Comparison of ENCODE assay signal across 10 cellular contexts in the genomic region with DNA sequence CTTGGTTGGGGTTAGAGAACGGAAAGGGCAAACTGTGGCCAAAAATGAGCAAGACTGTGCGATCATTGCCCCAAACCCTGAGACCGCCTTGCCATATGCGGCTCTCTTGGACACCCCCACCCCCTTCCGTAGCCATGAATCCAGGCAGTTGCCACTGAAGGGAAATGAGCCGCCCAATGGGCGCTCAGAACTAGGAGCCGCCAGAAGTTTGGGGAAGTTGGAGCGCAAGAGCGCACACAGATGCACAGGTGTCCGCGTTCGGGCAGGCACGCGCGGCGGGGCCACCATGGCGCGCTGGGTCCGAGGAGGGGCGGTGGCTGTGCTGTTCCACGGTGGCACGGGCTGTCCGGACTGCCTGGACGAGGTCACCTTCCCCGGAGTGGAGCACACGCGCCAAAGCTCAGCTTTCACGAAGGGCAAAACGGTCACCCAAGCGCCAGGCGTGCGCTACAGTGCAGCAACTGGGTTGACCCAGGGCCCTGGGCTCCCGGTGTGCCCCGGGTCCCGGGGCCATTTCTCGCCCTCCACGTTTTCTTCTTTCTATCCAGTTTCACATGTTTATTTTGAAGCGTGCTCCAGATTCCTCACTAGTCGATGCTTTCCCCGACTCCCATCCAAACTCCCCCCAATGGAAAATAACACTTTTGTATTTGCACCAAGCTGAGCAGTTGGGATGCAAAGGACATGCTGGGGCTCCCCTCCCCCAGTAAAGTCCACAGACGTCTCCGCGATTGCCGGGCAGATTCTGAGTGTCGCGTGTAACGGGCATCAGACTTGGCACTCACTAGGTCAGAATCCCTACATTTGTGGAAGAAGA. TPM values are rescaled to one million over a fixed set of nuclear protein-coding genes. Genes with fewer than 3 reads are reported as not detected.
DNase-seq lines count a peak whose midpoint lies in the region; ATAC-seq, FAIRE-seq and TF ChIP-seq lines count a peak whose summit lies in the region.
"Had no signal": no experiment of that assay in that cellular context is flagged by ENCODE, and none has a peak within 500 bp of the region (broad histone marks: within the 10 kb centered on the region; RNA-seq: fewer than 3 reads in every experiment).

No MANE protein-coding gene starts in this region.

- no peak overlapping the region for H2BK120ac ChIP-seq in mesenchymal stem cell (ENCODE audit: low read depth, low read length)

- H3K4me2 ChIP-seq in mesenchymal stem cell (ENCODE audit: low read length, poor library complexity, severe bottlenecking), result peak overlapping the region; percentile 99
- no peak overlapping the region for H3K4me2 ChIP-seq in Karpas-422 (ENCODE audit: low read depth, low read length, poor library complexity, severe bottlenecking)

- intact Hi-C loops in activated CD4-positive, alpha-beta T cell treated with anti-CD3 and anti-CD28 coated beads, Interleukin-2, amount 10 ng/mL, durations not matched to agents 24 days and 14 days (cut with micrococcal nuclease), result loop anchor here (5.0 to 10.0 kb wide), 3 partner anchors 321 to 501 kb away; partner anchors contain the start of gene TBXT
- intact Hi-C loops in dorsolateral prefrontal cortex (cut with DNase I), result loop anchor here in 1 of 2 donors (5.0 kb wide), 1 partner anchor 92 kb away; no protein-coding TSS in a partner anchor

- WGBS in mesenchymal stem cell, result 1% methylated on average over 48 of the region's 48 CpGs
- 2 to 4% methylated on average over 37 to 48 of the region's 48 CpGs for WGBS in tibial nerve, 2 donors

- no peaks in the 10 kb centered on the region for H3K9me3 ChIP-seq in mesenchymal stem cell (ENCODE audit: control insufficient read depth, low read length)
- H3K9me3 ChIP-seq in tibial nerve, result no peaks in the 10 kb centered on the region
- H3K9me3 ChIP-seq in Karpas-422 (ENCODE audit: low read length), result no peaks in the 10 kb centered on the region

- no peaks in the 10 kb centered on the region for H3K9me2 ChIP-seq in Karpas-422 (replicated peaks; ENCODE audit: insufficient read depth, low read length)

- H3K4me1 ChIP-seq in mesenchymal stem cell (ENCODE audit: control insufficient read depth, insufficient read depth, low read depth, low read length) (peaks cover 19% of the 10 kb centered on the region), tibial nerve (peaks cover 0 to 47% (median 26%) of the 10 kb centered on the region in 4 donors), Karpas-422 (ENCODE audit: low read length) (no peaks in the 10 kb centered on the region)

- no peak for DNase-seq in activated CD4-positive, alpha-beta T cell treated with anti-CD3 and anti-CD28 coated beads, Interleukin-2, amount 10 ng/mL, durations not matched to agents 24 days and 14 days
- DNase-seq in activated CD4-positive, alpha-beta T cell treated with anti-CD3 and anti-CD28 coated beads, Interleukin-2, amount 50 U/mL, for 48 hours, result no peak
- DNase-seq in dorsolateral prefrontal cortex (no peak), mesenchymal stem cell (peak; percentile 56), tibial nerve (ENCODE audit: low spot score in 2 of 2) (no peak), urothelium cell line (ENCODE audit: low spot score) (no peak), Karpas-422 (no peak)
- DNase-seq: naive B cell; NK-92 treated with Interleukin-12 subunit alpha and Interleukin-12 subunit beta, amount 100 ng/mL, for 24 hours had no signal

- ATAC-seq in HG02870 (IDR thresholded peaks at IDR 0.05; ENCODE audit: unreplicated experiment), result no peak

- no peak overlapping the region for H2BK5ac ChIP-seq in mesenchymal stem cell (ENCODE audit: low read depth, low read length, poor library complexity, severe bottlenecking)

- H2AK5ac ChIP-seq in mesenchymal stem cell (ENCODE audit: low read length, severe bottlenecking), result no peak overlapping the region

- peak overlapping the region in 1 of 2 experiments; percentile 32 for H3K23ac ChIP-seq in mesenchymal stem cell (ENCODE audit: low read length in 2 of 2)

- peak overlapping the region in 58 of 59 donors; percentile 39 to 78 (median 62) for H3K4me3 ChIP-seq in dorsolateral prefrontal cortex
- peak overlapping the region; percentile 63 to 67 for H3K4me3 ChIP-seq in mesenchymal stem cell (ENCODE audit: insufficient read depth in 1 of 2, low read depth in 1 of 2, low read length in 2 of 2)
- H3K4me3 ChIP-seq in tibial nerve, result peak overlapping the region in 3 of 4 donors; percentile 43 to 61 (median 44)
- no peak overlapping the region for H3K4me3 ChIP-seq in Karpas-422 (ENCODE audit: low read length)

- H3K79me2 ChIP-seq in Karpas-422 (ENCODE audit: low read length), result no peaks in the 10 kb centered on the region

- H3K36me3 ChIP-seq in mesenchymal stem cell (ENCODE audit: control insufficient read depth in 1 of 2, insufficient read depth in 2 of 2, low read depth in 1 of 2, low read length in 2 of 2) (no peaks in the 10 kb centered on the region), tibial nerve (no peaks in the 10 kb centered on the region), Karpas-422 (ENCODE audit: insufficient read depth, low read length) (no peaks in the 10 kb centered on the region)

- no peak overlapping the region for H2BK15ac ChIP-seq in mesenchymal stem cell (ENCODE audit: low read depth, poor library complexity, severe bottlenecking)

- H3K27ac ChIP-seq in dorsolateral prefrontal cortex (peak overlapping the region in 3 of 59 donors; percentile 34 to 67 (median 65)), mesenchymal stem cell (ENCODE audit: low read length, poor library complexity, severe bottlenecking) (peak overlapping the region; percentile 20), tibial nerve (no peak overlapping the region), Karpas-422 (ENCODE audit: low read length) (no peak overlapping the region)

- H3K27me3 ChIP-seq in dorsolateral prefrontal cortex (peaks cover 0 to 76% (median 31%) of the 10 kb centered on the region in 45 donors), mesenchymal stem cell (ENCODE audit: control insufficient read depth in 1 of 2, insufficient read depth in 1 of 2, low read length in 2 of 2) (peaks cover 0 to 73% of the 10 kb centered on the region in 2 experiments), tibial nerve (peaks cover 0 to 69% of the 10 kb centered on the region in 2 donors), Karpas-422 (ENCODE audit: low read length) (no peaks in the 10 kb centered on the region)

- H4K8ac ChIP-seq in mesenchymal stem cell (ENCODE audit: low read length), result no peak overlapping the region

- H3K9ac ChIP-seq in mesenchymal stem cell (ENCODE audit: low read length) (no peak overlapping the region), Karpas-422 (ENCODE audit: low read length) (no peak overlapping the region)

- peak overlapping the region; percentile 35 for H3K27ac Mint-ChIP-seq in activated CD4-positive, alpha-beta T cell treated with anti-CD3 and anti-CD28 coated beads, Interleukin-2, amount 10 ng/mL, durations not matched to agents 24 days and 14 days

- no peak overlapping the region for H3K14ac ChIP-seq in mesenchymal stem cell (ENCODE audit: low read length in 2 of 2)

- no peak for TF ChIP-seq CTCF in dorsolateral prefrontal cortex (IDR thresholded peaks at IDR 0.05 in 54 of 56, conservative IDR thresholded peaks at IDR 0.05 in 2 of 56; ENCODE audit: low read depth in 1 of 56, partially characterized antibody in 56 of 56)
- no peak for TF ChIP-seq CTCF in tibial nerve (IDR thresholded peaks at IDR 0.05)

- H3K79me1 ChIP-seq in mesenchymal stem cell (replicated peaks; ENCODE audit: low read length, poor library complexity, severe bottlenecking), result peaks cover 4% of the 10 kb centered on the region

- TF ChIP-seq EP300 in tibial nerve (IDR thresholded peaks at IDR 0.05), result no peak

- H3K4me3 Mint-ChIP-seq in activated CD4-positive, alpha-beta T cell treated with anti-CD3 and anti-CD28 coated beads, Interleukin-2, amount 10 ng/mL, durations not matched to agents 24 days and 14 days, result no peak overlapping the region

- H4K20me1 ChIP-seq in Karpas-422 (ENCODE audit: insufficient read depth, low read depth, low read length), result no peaks in the 10 kb centered on the region

- no peak overlapping the region for H2BK12ac ChIP-seq in mesenchymal stem cell (ENCODE audit: low read length in 2 of 2)

- H3K4me1 Mint-ChIP-seq in activated CD4-positive, alpha-beta T cell treated with anti-CD3 and anti-CD28 coated beads, Interleukin-2, amount 10 ng/mL, durations not matched to agents 24 days and 14 days, result peaks cover 2% of the 10 kb centered on the region

- TF ChIP-seq POLR2A in tibial nerve (IDR thresholded peaks at IDR 0.05), result no peak

- no peak overlapping the region for H2AFZ ChIP-seq in mesenchymal stem cell (ENCODE audit: low read depth, low read length)
- no peak overlapping the region for H2AFZ ChIP-seq in Karpas-422 (ENCODE audit: low read length)

- no peaks in the 10 kb centered on the region for H3K9me3 Mint-ChIP-seq in activated CD4-positive, alpha-beta T cell treated with anti-CD3 and anti-CD28 coated beads, Interleukin-2, amount 10 ng/mL, durations not matched to agents 24 days and 14 days

- no peak overlapping the region for H4K91ac ChIP-seq in mesenchymal stem cell (ENCODE audit: low read length)

- no peak for FAIRE-seq in urothelium cell line (lab: Jason Lieb, UNC)

- H3K18ac ChIP-seq in mesenchymal stem cell (ENCODE audit: low read depth in 1 of 2, low read length in 2 of 2), result peak overlapping the region in 1 of 2 experiments; percentile 41

- H3K27me3 Mint-ChIP-seq in activated CD4-positive, alpha-beta T cell treated with anti-CD3 and anti-CD28 coated beads, Interleukin-2, amount 10 ng/mL, durations not matched to agents 24 days and 14 days, result peaks cover 46% of the 10 kb centered on the region

- H3K4ac ChIP-seq in mesenchymal stem cell (ENCODE audit: low read depth in 1 of 2, low read length in 2 of 2), result no peak overlapping the region

- no peaks in the 10 kb centered on the region for H3K36me3 Mint-ChIP-seq in activated CD4-positive, alpha-beta T cell treated with anti-CD3 and anti-CD28 coated beads, Interleukin-2, amount 10 ng/mL, durations not matched to agents 24 days and 14 days (ENCODE audit: low read depth)
- H3K36me3 Mint-ChIP-seq: naive B cell had no signal

RNA-seq across cellular contexts. Expression of gene PDE10A, which starts 0.9 kb away (rescaled TPM):
- not detected in 2 replicates for total RNA-seq in activated CD4-positive, alpha-beta T cell treated with anti-CD3 and anti-CD28 coated beads, Interleukin-2, amount 10 ng/mL, durations not matched to agents 24 days and 14 days
- total RNA-seq in dorsolateral prefrontal cortex (10 to 100 TPM; 16.1 to 90.5 (median 38.5) TPM), tibial nerve (10 to 100 TPM in 1 of 4 donors, 1 to 10 TPM in 3; 3.5 to 10.0 (median 6.2) TPM)
- 1.1 TPM for polyA plus RNA-seq in mesenchymal stem cell (2013, experiment 1 of 2)
- polyA plus RNA-seq in mesenchymal stem cell (2013, experiment 2 of 2), result 1.1 TPM
- not detected in 2 replicates for total RNA-seq in Karpas-422 (2014; rRNA removed; shearing (Covaris generic); ENCODE audit: low replicate concordance)
